ENCODE assay signal across 7 cellular contexts in genomic region chr5:145681686-145682085, GRCh38.
DNase-seq lines count a peak whose midpoint lies in the region; ATAC-seq and TF ChIP-seq lines count a peak whose summit lies in the region.

No MANE protein-coding gene starts in this region.

- no peaks in the 10 kb centered on the region for H3K27me3 Mint-ChIP-seq in activated T-helper 2 cell treated with anti-CD3 and anti-CD28 coated beads, Interferon-gamma antibody, Interleukin-2, Interleukin-4, amounts not matched to agents 10 μg/mL and 5 μg/mL and 100 μg/mL, durations not matched to agents 14 hours and 24 hours and 36 hours (ENCODE audit: low read depth)

- no peaks in the 10 kb centered on the region for H3K36me3 Mint-ChIP-seq in activated T-helper 2 cell treated with anti-CD3 and anti-CD28 coated beads, Interferon-gamma antibody, Interleukin-2, Interleukin-4, amounts not matched to agents 10 μg/mL and 5 μg/mL and 100 μg/mL, durations not matched to agents 14 hours and 24 hours and 36 hours (ENCODE audit: low read depth)

- no peaks in the 10 kb centered on the region for H3K9me3 ChIP-seq in gastrocnemius medialis

- TF ChIP-seq CTCF in gastrocnemius medialis (IDR thresholded peaks at IDR 0.05 in 4 of 5, conservative IDR thresholded peaks at IDR 0.05 in 1 of 5) = peak; percentile 28 to 63 (median 52)

- H3K36me3 ChIP-seq in gastrocnemius medialis = no peaks in the 10 kb centered on the region

- H3K9me3 Mint-ChIP-seq in activated T-helper 2 cell treated with anti-CD3 and anti-CD28 coated beads, Interferon-gamma antibody, Interleukin-2, Interleukin-4, amounts not matched to agents 10 μg/mL and 5 μg/mL and 100 μg/mL, durations not matched to agents 14 hours and 24 hours and 36 hours = no peaks in the 10 kb centered on the region

- TF ChIP-seq POLR2A in gastrocnemius medialis (IDR thresholded peaks at IDR 0.05) = no peak

- peak; percentile 79 for ATAC-seq in GM19468 (IDR thresholded peaks at IDR 0.05; ENCODE audit: extremely low read depth, unreplicated experiment)
- ATAC-seq in HG03457 (IDR thresholded peaks at IDR 0.05; ENCODE audit: unreplicated experiment) = peak; percentile 95
- ATAC-seq in left cardiac atrium = peak; percentile 80 to 91
- peak; percentile 65 to 86 for ATAC-seq in gastrocnemius medialis

- H3K27ac ChIP-seq in gastrocnemius medialis = no peak overlapping the region

- peaks cover 0 to 7% of the 10 kb centered on the region in 2 donors for H3K4me1 ChIP-seq in gastrocnemius medialis

- H3K27ac Mint-ChIP-seq in activated T-helper 2 cell treated with anti-CD3 and anti-CD28 coated beads, Interferon-gamma antibody, Interleukin-2, Interleukin-4, amounts not matched to agents 10 μg/mL and 5 μg/mL and 100 μg/mL, durations not matched to agents 14 hours and 24 hours and 36 hours = no peak overlapping the region

- H3K4me1 Mint-ChIP-seq in activated T-helper 2 cell treated with anti-CD3 and anti-CD28 coated beads, Interferon-gamma antibody, Interleukin-2, Interleukin-4, amounts not matched to agents 10 μg/mL and 5 μg/mL and 100 μg/mL, durations not matched to agents 14 hours and 24 hours and 36 hours (ENCODE audit: low read depth) = peaks cover 2% of the 10 kb centered on the region

- no peak overlapping the region for H3K4me3 ChIP-seq in gastrocnemius medialis

- no peak overlapping the region for H3K4me3 Mint-ChIP-seq in activated T-helper 2 cell treated with anti-CD3 and anti-CD28 coated beads, Interferon-gamma antibody, Interleukin-2, Interleukin-4, amounts not matched to agents 10 μg/mL and 5 μg/mL and 100 μg/mL, durations not matched to agents 14 hours and 24 hours and 36 hours (ENCODE audit: low read depth)

- intact Hi-C loops in activated T-helper 2 cell treated with anti-CD3 and anti-CD28 coated beads, Interferon-gamma antibody, Interleukin-2, Interleukin-4, amounts not matched to agents 10 μg/mL and 5 μg/mL and 100 μg/mL, durations not matched to agents 14 hours and 24 hours and 36 hours (cut with micrococcal nuclease) = loop anchor here (5.0 kb wide), 3 partner anchors 146 to 451 kb away; no protein-coding TSS in a partner anchor
- intact Hi-C loops in left cardiac atrium (cut with DNase I) = loop anchor here in 1 of 2 donors (10.0 kb wide), 1 partner anchor 363 kb away; no protein-coding TSS in a partner anchor
- intact Hi-C loops in gastrocnemius medialis (cut with DNase I; ENCODE audit: low total_unique reads) = loop anchor here (1.0 to 5.0 kb wide), 2 partner anchors 146 to 368 kb away; no protein-coding TSS in a partner anchor

- no peaks in the 10 kb centered on the region for H3K27me3 ChIP-seq in gastrocnemius medialis

- DNase-seq in GDM1 (lab: John Stamatoyannopoulos, UW) (peak; percentile 51), NCI-H524 (lab: John Stamatoyannopoulos, UW) (peak; percentile 36 to 71), left cardiac atrium (peak; percentile 41), gastrocnemius medialis (peak; percentile 8 to 30)
- peak; percentile 11 for DNase-seq in activated T-helper 2 cell treated with anti-CD3 and anti-CD28 coated beads, Interferon-gamma antibody, Interleukin-2, Interleukin-4, amounts not matched to agents 10 μg/mL and 5 μg/mL and 100 μg/mL, durations not matched to agents 14 hours and 24 hours and 36 hours (ENCODE audit: low spot score)

- in situ Hi-C loops in gastrocnemius medialis (cut with MboI; ENCODE audit: low sequenced_read_pairs in 4 of 4) = loop anchor here (10.0 to 25.0 kb wide), 2 partner anchors 143 to 381 kb away; no protein-coding TSS in a partner anchor
